10 cellular contexts compared by ENCODE assay signal in the genomic region with DNA sequence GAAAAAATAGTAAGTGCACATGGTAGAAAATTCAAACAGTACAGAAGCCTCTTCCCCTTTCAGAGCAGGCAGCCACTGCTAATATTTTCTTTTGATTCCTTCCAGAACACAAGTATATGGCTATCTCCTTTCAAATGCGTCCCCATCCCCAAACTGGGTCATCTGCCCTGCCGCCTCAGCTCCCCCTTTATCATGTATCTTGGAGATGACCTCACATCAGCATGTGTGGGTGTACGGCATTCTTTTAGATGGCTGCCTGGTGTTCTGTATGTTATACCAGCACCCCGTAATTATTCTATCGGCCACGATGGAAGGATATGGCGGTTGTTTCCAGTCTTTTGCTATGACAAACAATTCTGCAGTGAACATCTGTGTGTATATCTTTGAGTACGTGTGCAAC.
A peak's percentile ranks its signal among the peaks of the same experiment; 100 is the strongest.
DNase-seq lines count a peak whose midpoint lies in the region; ATAC-seq and TF ChIP-seq lines count a peak whose summit lies in the region.
"Had no signal": no experiment of that assay in that cellular context is flagged by ENCODE, and none has a peak within 500 bp of the region (broad histone marks: within the 10 kb centered on the region; RNA-seq: fewer than 3 reads in every experiment).

No MANE protein-coding gene starts in this region.

- H3K36me3 ChIP-seq in Loucy (ENCODE audit: insufficient read depth, low read length): no peaks in the 10 kb centered on the region

- H3K27ac Mint-ChIP-seq in T-helper 1 cell treated with Interleukin-12 subunit alpha and Interleukin-12 subunit beta and Interleukin-4 antibody, amounts not matched to agents 30 μg/mL and 1 μg/mL, for 36 hours: no peak overlapping the region
- H3K27ac Mint-ChIP-seq in effector memory CD8-positive, alpha-beta T cell: no peak overlapping the region
- H3K27ac Mint-ChIP-seq in nephron progenitor cell: no peak overlapping the region

- peaks cover 3% of the 10 kb centered on the region; the same call in 1 of the 2 replicates for H3F3A ChIP-seq in Loucy (ENCODE audit: low read depth)

- H3K27me3 ChIP-seq in Loucy (ENCODE audit: insufficient read depth, low read length, poor library complexity, severe bottlenecking): no peaks in the 10 kb centered on the region

- no peak overlapping the region for H2AFZ ChIP-seq in Loucy (ENCODE audit: low read length)

- peak overlapping the region; percentile 77 for H3K4me3 Mint-ChIP-seq in T-helper 1 cell treated with Interleukin-12 subunit alpha and Interleukin-12 subunit beta and Interleukin-4 antibody, amounts not matched to agents 30 μg/mL and 1 μg/mL, for 36 hours
- peak overlapping the region; percentile 58 to 69 for H3K4me3 Mint-ChIP-seq in effector memory CD8-positive, alpha-beta T cell
- peak overlapping the region; percentile 77 for H3K4me3 Mint-ChIP-seq in nephron progenitor cell

- H3K9me2 ChIP-seq in Loucy (replicated peaks; ENCODE audit: low read depth, low read length): no peaks in the 10 kb centered on the region

- ATAC-seq in effector memory CD8-positive, alpha-beta T cell (replicated peaks): no peak
- ATAC-seq in GM18861 (IDR thresholded peaks at IDR 0.05; ENCODE audit: unreplicated experiment): no peak
- ATAC-seq in HG03432 (IDR thresholded peaks at IDR 0.05; ENCODE audit: unreplicated experiment): no peak

- peak overlapping the region; percentile 84 for H3K4me2 ChIP-seq in Loucy (ENCODE audit: low read depth, low read length, poor library complexity, severe bottlenecking)

- peaks cover 9% of the 10 kb centered on the region for H3K4me1 Mint-ChIP-seq in T-helper 1 cell treated with Interleukin-12 subunit alpha and Interleukin-12 subunit beta and Interleukin-4 antibody, amounts not matched to agents 30 μg/mL and 1 μg/mL, for 36 hours (ENCODE audit: low read depth)
- H3K4me1 Mint-ChIP-seq in effector memory CD8-positive, alpha-beta T cell (ENCODE audit: low read depth in 2 of 2): peaks cover 0 to 4% of the 10 kb centered on the region in 2 donors
- H3K4me1 Mint-ChIP-seq in nephron progenitor cell: peaks cover 6% of the 10 kb centered on the region

- H3K79me2 ChIP-seq in Loucy (ENCODE audit: insufficient read depth, low read length): no peaks in the 10 kb centered on the region

- no peaks in the 10 kb centered on the region for H3K9me3 ChIP-seq in Loucy (ENCODE audit: insufficient read depth, low read depth, low read length)

- H4K20me1 ChIP-seq in Loucy (ENCODE audit: insufficient read depth, low read length, poor library complexity, severe bottlenecking): no peaks in the 10 kb centered on the region

- TF ChIP-seq CTCF in Loucy (conservative IDR thresholded peaks at IDR 0.05; ENCODE audit: low read length): no peak
- no peak for TF ChIP-seq CTCF in nephron progenitor cell (IDR thresholded peaks at IDR 0.05)
- no peak for TF ChIP-seq CTCF in GM10266 (IDR thresholded peaks at IDR 0.05; ENCODE audit: control insufficient read depth, insufficient read depth, low read depth, missing control alignments)

- H3K9me3 Mint-ChIP-seq in T-helper 1 cell treated with Interleukin-12 subunit alpha and Interleukin-12 subunit beta and Interleukin-4 antibody, amounts not matched to agents 30 μg/mL and 1 μg/mL, for 36 hours: peaks cover 5% of the 10 kb centered on the region
- no peaks in the 10 kb centered on the region for H3K9me3 Mint-ChIP-seq in effector memory CD8-positive, alpha-beta T cell
- H3K9me3 Mint-ChIP-seq in nephron progenitor cell: no peaks in the 10 kb centered on the region

- H3K4me1 ChIP-seq in Loucy (ENCODE audit: insufficient read depth, low read length, poor library complexity, severe bottlenecking): peaks cover 7% of the 10 kb centered on the region

- H3K36me3 Mint-ChIP-seq in T-helper 1 cell treated with Interleukin-12 subunit alpha and Interleukin-12 subunit beta and Interleukin-4 antibody, amounts not matched to agents 30 μg/mL and 1 μg/mL, for 36 hours (ENCODE audit: low read depth): peaks cover 4% of the 10 kb centered on the region
- H3K36me3 Mint-ChIP-seq in effector memory CD8-positive, alpha-beta T cell (ENCODE audit: insufficient read depth): no peaks in the 10 kb centered on the region
- no peaks in the 10 kb centered on the region for H3K36me3 Mint-ChIP-seq in nephron progenitor cell (ENCODE audit: low read depth)

- DNase-seq in T-helper 1 cell (no peak), nephron progenitor cell (no peak), GM10266 (ENCODE audit: extremely low spot score) (no peak)
- DNase-seq in effector memory CD8-positive, alpha-beta T cell: no peak
- DNase-seq: cerebellar nuclear complex, NCI-H2081 treated with DMSO at 0.1 percent for 48 hours had no signal

- peak overlapping the region; percentile 73 for H3K4me3 ChIP-seq in Loucy (ENCODE audit: low read length, poor library complexity, severe bottlenecking)

- peaks cover 26% of the 10 kb centered on the region for H3K27me3 Mint-ChIP-seq in T-helper 1 cell treated with Interleukin-12 subunit alpha and Interleukin-12 subunit beta and Interleukin-4 antibody, amounts not matched to agents 30 μg/mL and 1 μg/mL, for 36 hours (ENCODE audit: low read depth)
- H3K27me3 Mint-ChIP-seq in effector memory CD8-positive, alpha-beta T cell: peaks cover 10 to 12% of the 10 kb centered on the region in 2 donors
- peaks cover 50% of the 10 kb centered on the region for H3K27me3 Mint-ChIP-seq in nephron progenitor cell (ENCODE audit: low read depth, poor library complexity)

- H3K9ac ChIP-seq in Loucy (ENCODE audit: low read depth, low read length, poor library complexity, severe bottlenecking): no peak overlapping the region
